In genomic region chr11:8685820-8686219, GRCh38 we compare ENCODE assay signal across 12 cellular contexts. TPM values are rescaled to one million over a fixed set of nuclear protein-coding genes. Genes with fewer than 3 reads are reported as not detected.
DNase-seq lines count a peak whose midpoint lies in the region; ATAC-seq and TF ChIP-seq lines count a peak whose summit lies in the region.
"Had no signal": no experiment of that assay in that cellular context is flagged by ENCODE, and none has a peak within 500 bp of the region (broad histone marks: within the 10 kb centered on the region; RNA-seq: fewer than 3 reads in every experiment).

No MANE protein-coding gene starts in this region.

- no peak for TF ChIP-seq POLR2A in prostate gland (IDR thresholded peaks at IDR 0.05)

- H3K4me2 ChIP-seq in MM.1S (ENCODE audit: low read depth, low read length) = peak overlapping the region; percentile 90; the same call in 1 of the 2 replicates

- H3K79me2 ChIP-seq in MM.1S (ENCODE audit: low read length) = peaks cover 59% of the 10 kb centered on the region

- H3K4me3 ChIP-seq in MM.1S (ENCODE audit: low read length) (no peak overlapping the region), prostate gland (no peak overlapping the region)
- H3K4me3 ChIP-seq: upper lobe of right lung had no signal

- H4K20me1 ChIP-seq in MM.1S (ENCODE audit: insufficient read depth, low read length) = 0 out of 2 replicates have a peak, but pooled peaks cover 7% of the 10 kb centered on the region

- H3K9ac ChIP-seq in MM.1S (ENCODE audit: low read length) = no peak overlapping the region

- no peaks in the 10 kb centered on the region for H3K9me2 ChIP-seq in MM.1S (replicated peaks; ENCODE audit: insufficient read depth, low read length)

- H3K4me1 Mint-ChIP-seq in activated naive CD4-positive, alpha-beta T cell treated with anti-CD3 and anti-CD28 coated beads for 36 hours (ENCODE audit: low read depth) = peaks cover 59% of the 10 kb centered on the region
- H3K4me1 Mint-ChIP-seq in activated naive CD8-positive, alpha-beta T cell treated with anti-CD3 and anti-CD28 coated beads for 36 hours = peaks cover 63% of the 10 kb centered on the region
- H3K4me1 Mint-ChIP-seq in stimulated activated effector memory CD8-positive, alpha-beta T cell treated with anti-CD3 and anti-CD28 coated beads, Interleukin-12 subunit alpha, Interleukin-12 subunit beta, amount 100 ng/mL, for 72 hours = peaks cover 52% of the 10 kb centered on the region

- no peaks in the 10 kb centered on the region for H3K9me3 ChIP-seq in MM.1S (replicated peaks; ENCODE audit: insufficient read depth, low read length)
- H3K9me3 ChIP-seq in prostate gland = no peaks in the 10 kb centered on the region
- H3K9me3 ChIP-seq: upper lobe of right lung had no signal

- no peak for DNase-seq in activated naive CD4-positive, alpha-beta T cell treated with anti-CD3 and anti-CD28 coated beads for 36 hours
- no peak for DNase-seq in activated naive CD4-positive, alpha-beta T cell (lab: John Stamatoyannopoulos, UW)
- DNase-seq in MM.1S (no peak), prostate gland (ENCODE audit: low spot score) (no peak), cerebellar cortex (ENCODE audit: low spot score) (no peak)
- no peak for DNase-seq in activated naive CD8-positive, alpha-beta T cell treated with anti-CD3 and anti-CD28 coated beads for 36 hours
- DNase-seq in stimulated activated effector memory CD8-positive, alpha-beta T cell treated with anti-CD3 and anti-CD28 coated beads, Interleukin-12 subunit alpha, Interleukin-12 subunit beta, amount 100 ng/mL, for 72 hours (ENCODE audit: low spot score in 2 of 2) = no peak
- DNase-seq: NCI-H1105, NCI-H524 treated with DMSO at 0.1 percent for 48 hours, SW 1271, upper lobe of right lung had no signal

- peak overlapping the region; percentile 74 for H3K27ac Mint-ChIP-seq in activated naive CD4-positive, alpha-beta T cell treated with anti-CD3 and anti-CD28 coated beads for 36 hours
- H3K27ac Mint-ChIP-seq in activated naive CD8-positive, alpha-beta T cell treated with anti-CD3 and anti-CD28 coated beads for 36 hours = peak overlapping the region; percentile 98
- peak overlapping the region; percentile 98 for H3K27ac Mint-ChIP-seq in stimulated activated effector memory CD8-positive, alpha-beta T cell treated with anti-CD3 and anti-CD28 coated beads, Interleukin-12 subunit alpha, Interleukin-12 subunit beta, amount 100 ng/mL, for 72 hours

- no peak for TF ChIP-seq CTCF in MM.1S (IDR thresholded peaks at IDR 0.05; ENCODE audit: low read length)
- no peak for TF ChIP-seq CTCF in prostate gland (IDR thresholded peaks at IDR 0.05)

- H3K36me3 ChIP-seq in MM.1S (replicated peaks; ENCODE audit: insufficient read depth, low read length) = peaks cover 14% of the 10 kb centered on the region; the same call in 1 of the 2 replicates
- peaks cover 0 to 19% of the 10 kb centered on the region in 2 donors for H3K36me3 ChIP-seq in prostate gland

- H3K27me3 ChIP-seq in MM.1S (replicated peaks; ENCODE audit: insufficient read depth, low read length) = no peaks in the 10 kb centered on the region
- no peaks in the 10 kb centered on the region for H3K27me3 ChIP-seq in prostate gland (replicated peaks; ENCODE audit: insufficient read depth)
- H3K27me3 ChIP-seq: upper lobe of right lung had no signal

- H3K4me3 Mint-ChIP-seq in activated naive CD4-positive, alpha-beta T cell treated with anti-CD3 and anti-CD28 coated beads for 36 hours = peak overlapping the region; percentile 91
- H3K4me3 Mint-ChIP-seq in activated naive CD8-positive, alpha-beta T cell treated with anti-CD3 and anti-CD28 coated beads for 36 hours = peak overlapping the region; percentile 96
- H3K4me3 Mint-ChIP-seq in stimulated activated effector memory CD8-positive, alpha-beta T cell treated with anti-CD3 and anti-CD28 coated beads, Interleukin-12 subunit alpha, Interleukin-12 subunit beta, amount 100 ng/mL, for 72 hours = peak overlapping the region; percentile 88

- H3K9me3 Mint-ChIP-seq in activated naive CD4-positive, alpha-beta T cell treated with anti-CD3 and anti-CD28 coated beads for 36 hours = no peaks in the 10 kb centered on the region
- H3K9me3 Mint-ChIP-seq in activated naive CD8-positive, alpha-beta T cell treated with anti-CD3 and anti-CD28 coated beads for 36 hours = peaks cover 1% of the 10 kb centered on the region
- H3K9me3 Mint-ChIP-seq in stimulated activated effector memory CD8-positive, alpha-beta T cell treated with anti-CD3 and anti-CD28 coated beads, Interleukin-12 subunit alpha, Interleukin-12 subunit beta, amount 100 ng/mL, for 72 hours = no peaks in the 10 kb centered on the region

- intact Hi-C loops in activated naive CD4-positive, alpha-beta T cell treated with anti-CD3 and anti-CD28 coated beads for 36 hours (cut with micrococcal nuclease) = loop anchor here (5.0 to 10.0 kb wide), 6 partner anchors 146 to 1941 kb away; partner anchors contain the start of genes SBF2 and WEE1
- intact Hi-C loops in prostate gland (cut with DNase I) = no loop called here

- H3K27me3 Mint-ChIP-seq in activated naive CD4-positive, alpha-beta T cell treated with anti-CD3 and anti-CD28 coated beads for 36 hours (ENCODE audit: low read depth) = no peaks in the 10 kb centered on the region
- no peaks in the 10 kb centered on the region for H3K27me3 Mint-ChIP-seq in activated naive CD8-positive, alpha-beta T cell treated with anti-CD3 and anti-CD28 coated beads for 36 hours

- no peak overlapping the region for H2AFZ ChIP-seq in MM.1S (ENCODE audit: low read length)

- WGBS in prostate gland = 75% methylated on average over 2 of the region's 2 CpGs

- H3K4me1 ChIP-seq in MM.1S (ENCODE audit: low read length) (peaks cover 40% of the 10 kb centered on the region), prostate gland (replicated peaks) (peaks cover 8% of the 10 kb centered on the region)

- no peak for ATAC-seq in stimulated activated effector memory CD8-positive, alpha-beta T cell treated with anti-CD3 and anti-CD28 coated beads, Interleukin-12 subunit alpha, Interleukin-12 subunit beta, amount 100 ng/mL, for 72 hours
- no peak for ATAC-seq in GM18868 (IDR thresholded peaks at IDR 0.05; ENCODE audit: unreplicated experiment)
- ATAC-seq: upper lobe of right lung had no signal

- CTCF ChIA-PET in activated naive CD4-positive, alpha-beta T cell treated with anti-CD3 and anti-CD28 coated beads for 36 hours (lab: Charles Lee) = no interaction called here

- peaks cover 74% of the 10 kb centered on the region for H3F3A ChIP-seq in MM.1S (ENCODE audit: insufficient read depth, low read length)

- H3K27ac ChIP-seq in MM.1S (ENCODE audit: low read length) = no peak overlapping the region
- H3K27ac ChIP-seq in prostate gland = no peak overlapping the region
- H3K27ac ChIP-seq: upper lobe of right lung had no signal

- peaks cover 60% of the 10 kb centered on the region for H3K36me3 Mint-ChIP-seq in activated naive CD4-positive, alpha-beta T cell treated with anti-CD3 and anti-CD28 coated beads for 36 hours (ENCODE audit: low read depth)
- H3K36me3 Mint-ChIP-seq in activated naive CD8-positive, alpha-beta T cell treated with anti-CD3 and anti-CD28 coated beads for 36 hours = peaks cover 90% of the 10 kb centered on the region
- H3K36me3 Mint-ChIP-seq in stimulated activated effector memory CD8-positive, alpha-beta T cell treated with anti-CD3 and anti-CD28 coated beads, Interleukin-12 subunit alpha, Interleukin-12 subunit beta, amount 100 ng/mL, for 72 hours = peaks cover 94% of the 10 kb centered on the region

RNA-seq across cellular contexts. Expression of gene RPL27A, which starts 3.2 kb away (rescaled TPM):
- total RNA-seq in activated naive CD4-positive, alpha-beta T cell treated with anti-CD3 and anti-CD28 coated beads for 36 hours = 1,000 to 10,000 TPM; 1,157 to 1,188 TPM
- total RNA-seq in activated naive CD8-positive, alpha-beta T cell treated with anti-CD3 and anti-CD28 coated beads for 36 hours = 1,000 to 10,000 TPM; 1,128 to 1,154 TPM
- total RNA-seq in prostate gland = 1,000 to 10,000 TPM in 1 of 2 donors, 100 to 1,000 TPM in 1; 693 to 1,360 TPM

RNA-seq across cellular contexts. Expression of gene TRIM66, which starts 3.4 kb away (rescaled TPM):
- total RNA-seq in activated naive CD4-positive, alpha-beta T cell treated with anti-CD3 and anti-CD28 coated beads for 36 hours = 10 to 100 TPM; 16.4 to 19.1 TPM
- total RNA-seq in activated naive CD8-positive, alpha-beta T cell treated with anti-CD3 and anti-CD28 coated beads for 36 hours = 10 to 100 TPM; 22.2 to 23.0 TPM
- total RNA-seq in prostate gland = 10 to 100 TPM in 1 of 2 donors, 1 to 10 TPM in 1; 2.8 to 10.5 TPM
